Comparison of ENCODE assay signal across 17 cellular contexts in genomic region chr4:176593943-176594342, GRCh38.
"Had no signal": no experiment of that assay in that cellular context is flagged by ENCODE, and none has a peak within 500 bp of the region (broad histone marks: within the 10 kb centered on the region; RNA-seq: fewer than 3 reads in every experiment).

No MANE protein-coding gene starts in this region.

- H3K4me3 Mint-ChIP-seq: activated CD4-positive, alpha-beta T cell treated with anti-CD3 and anti-CD28 coated beads, Interleukin-2, amount 10 ng/mL, durations not matched to agents 7 days and 5 days; activated CD8-positive, alpha-beta T cell treated with anti-CD3 and anti-CD28 coated beads, Interleukin-2, amount 10 ng/mL, durations not matched to agents 7 days and 5 days; activated naive CD8-positive, alpha-beta T cell treated with anti-CD3 and anti-CD28 coated beads, Interleukin-2, amount 50 U/mL, for 24 hours; activated T-helper 1 cell treated with anti-CD3 and anti-CD28 coated beads, Interleukin-12 subunit alpha, Interleukin-12 subunit beta, Interleukin-2, Interleukin-4 antibody, amounts not matched to agents 30 ng/mL and 10 ng/mL and 1 ng/mL, durations not matched to agents 14 hours and 24 hours and 36 hours; natural killer cell; T-helper 2 cell treated with Interferon-gamma antibody and Interleukin-4, amounts not matched to agents 5 μg/mL and 100 μg/mL, for 36 hours had no signal

- ATAC-seq: activated CD4-positive, CD25-positive, alpha-beta regulatory T cell treated with anti-CD3 and anti-CD28 coated beads, Interleukin-2, amount 50 U/mL, for 24 hours; activated CD8-positive, alpha-beta T cell treated with anti-CD3 and anti-CD28 coated beads, Interleukin-2, amount 10 ng/mL, durations not matched to agents 7 days and 5 days; activated naive CD8-positive, alpha-beta T cell treated with anti-CD3 and anti-CD28 coated beads, Interleukin-2, amount 50 U/mL, for 24 hours; left lobe of liver; natural killer cell; psoas muscle; stimulated activated naive CD8-positive, alpha-beta T cell treated with anti-CD3 and anti-CD28 coated beads, Interleukin-15, Interleukin-2, amounts not matched to agents 100 U/mL and 50 U/mL, for 24 hours; upper lobe of right lung had no signal

- H3K9me3 Mint-ChIP-seq: activated CD4-positive, alpha-beta T cell treated with anti-CD3 and anti-CD28 coated beads, Interleukin-2, amount 10 ng/mL, durations not matched to agents 7 days and 5 days; activated naive CD8-positive, alpha-beta T cell treated with anti-CD3 and anti-CD28 coated beads, Interleukin-2, amount 50 U/mL, for 24 hours; activated T-helper 1 cell treated with anti-CD3 and anti-CD28 coated beads, Interleukin-12 subunit alpha, Interleukin-12 subunit beta, Interleukin-2, Interleukin-4 antibody, amounts not matched to agents 30 ng/mL and 10 ng/mL and 1 ng/mL, durations not matched to agents 14 hours and 24 hours and 36 hours; T-helper 2 cell treated with Interferon-gamma antibody and Interleukin-4, amounts not matched to agents 5 μg/mL and 100 μg/mL, for 36 hours had no signal

- H3K4me1 Mint-ChIP-seq: activated CD4-positive, alpha-beta T cell treated with anti-CD3 and anti-CD28 coated beads, Interleukin-2, amount 10 ng/mL, durations not matched to agents 7 days and 5 days; activated naive CD8-positive, alpha-beta T cell treated with anti-CD3 and anti-CD28 coated beads, Interleukin-2, amount 50 U/mL, for 24 hours; natural killer cell had no signal

- H3K27ac Mint-ChIP-seq: activated CD4-positive, alpha-beta T cell treated with anti-CD3 and anti-CD28 coated beads, Interleukin-2, amount 10 ng/mL, durations not matched to agents 7 days and 5 days; activated CD8-positive, alpha-beta T cell treated with anti-CD3 and anti-CD28 coated beads, Interleukin-2, amount 10 ng/mL, durations not matched to agents 7 days and 5 days; activated naive CD8-positive, alpha-beta T cell treated with anti-CD3 and anti-CD28 coated beads, Interleukin-2, amount 50 U/mL, for 24 hours; activated T-helper 1 cell treated with anti-CD3 and anti-CD28 coated beads, Interleukin-12 subunit alpha, Interleukin-12 subunit beta, Interleukin-2, Interleukin-4 antibody, amounts not matched to agents 30 ng/mL and 10 ng/mL and 1 ng/mL, durations not matched to agents 14 hours and 24 hours and 36 hours; natural killer cell; T-helper 2 cell treated with Interferon-gamma antibody and Interleukin-4, amounts not matched to agents 5 μg/mL and 100 μg/mL, for 36 hours had no signal

- H3K36me3 Mint-ChIP-seq: natural killer cell had no signal

- H3K27me3 Mint-ChIP-seq: activated CD4-positive, alpha-beta T cell treated with anti-CD3 and anti-CD28 coated beads, Interleukin-2, amount 10 ng/mL, durations not matched to agents 7 days and 5 days; activated naive CD8-positive, alpha-beta T cell treated with anti-CD3 and anti-CD28 coated beads, Interleukin-2, amount 50 U/mL, for 24 hours had no signal

- DNase-seq: activated CD4-positive, alpha-beta T cell treated with anti-CD3 and anti-CD28 coated beads, Interleukin-2, amount 10 ng/mL, durations not matched to agents 7 days and 5 days; activated CD8-positive, alpha-beta T cell treated with anti-CD3 and anti-CD28 coated beads, Interleukin-2, amount 10 ng/mL, durations not matched to agents 7 days and 5 days; activated gamma-delta T cell; activated naive CD4-positive, alpha-beta T cell treated with anti-CD3 and anti-CD28 coated beads, Interleukin-2, amount 50 U/mL, for 16 hours; activated naive CD8-positive, alpha-beta T cell treated with anti-CD3 and anti-CD28 coated beads, Interleukin-2, amount 50 U/mL, for 24 hours; cortex of kidney; erythroblast; foreskin keratinocyte; natural killer cell; psoas muscle; stimulated activated CD4-positive, alpha-beta T cell treated with anti-CD3 and anti-CD28 coated beads, Interleukin-4, amount 100 ng/mL, for 4 hours; stimulated activated naive CD8-positive, alpha-beta T cell treated with anti-CD3 and anti-CD28 coated beads, Interleukin-15, Interleukin-2, amounts not matched to agents 100 U/mL and 50 U/mL, for 24 hours; upper lobe of right lung had no signal
